Comparison of ENCODE assay signal across 8 cellular contexts in genomic region chr5:154190652-154191304, GRCh38. TPM values are rescaled to one million over a fixed set of nuclear protein-coding genes. Genes with fewer than 3 reads are reported as not detected.
DNase-seq lines count a peak whose midpoint lies in the region; FAIRE-seq and TF ChIP-seq lines count a peak whose summit lies in the region.

GALNT10 (plus strand) TSS chr5:154190733; CDS start chr5:154190867, 134 bp downstream.

- H3K27me3 ChIP-seq in HAP-1 (ENCODE audit: low read depth): no peaks in the 10 kb centered on the region
- H3K27me3 ChIP-seq in H1 (replicated peaks in 1 of 4; ENCODE audit: control insufficient read depth in 3 of 4, extremely low read depth in 1 of 4, insufficient read depth in 3 of 4, low read length in 3 of 4): peaks cover 12 to 50% (median 39%) of the 10 kb centered on the region in 4 experiments

- H2BK12ac ChIP-seq in H1 (ENCODE audit: low read depth, low read length): no peak within 1 kb of the TSS

- TF ChIP-seq CTCF in 22Rv1 (IDR thresholded peaks at IDR 0.05): no peak
- TF ChIP-seq CTCF in LNCaP clone FGC (IDR thresholded peaks at IDR 0.05; ENCODE audit: control insufficient read depth, extremely low read depth, insufficient read depth): peak; percentile 34
- no peak for TF ChIP-seq CTCF in WI38 (IDR thresholded peaks at IDR 0.05; ENCODE audit: low read depth, low read length)
- no peak for TF ChIP-seq CTCF in H1 (IDR thresholded peaks at IDR 0.05; ENCODE audit: control extremely low read depth in 1 of 3, insufficient read depth in 1 of 3, low read depth in 1 of 3, low read length in 3 of 3)

- FAIRE-seq in H1 (lab: Jason Lieb, UNC): no peak

- 20% methylated on average over 11 of the region's 72 CpGs; no CpG with 5 or more reads in 1 of the 2 experiments for WGBS in H1 (ENCODE audit: extremely low coverage in 1 of 2, insufficient coverage in 1 of 2, insufficient read length in 1 of 2, insufficient replicate concordance in 2 of 2, low coverage in 1 of 2, low lambda C conversion rate in 2 of 2, missing lambda C conversion rate in 1 of 2), 2 experiments

- in situ Hi-C loops in HAP-1 (cut with MboI; ENCODE audit: low sequenced_read_pairs): no loop called here

- peaks cover 4% of the 10 kb centered on the region in 2 experiments for H4K20me1 ChIP-seq in H1 (replicated peaks in 1 of 2; ENCODE audit: control insufficient read depth in 1 of 2, insufficient read depth in 2 of 2, low read length in 2 of 2)

- no peak within 1 kb of the TSS for H2BK5ac ChIP-seq in H1 (ENCODE audit: low read depth, low read length)

- H3K9ac ChIP-seq in H1 (replicated peaks in 1 of 4; ENCODE audit: extremely low read depth in 1 of 4, low read depth in 3 of 4, low read length in 3 of 4): peak within 1 kb of the TSS; percentile 30 to 81 (median 52); a peak in 6 of 7 replicates

- TF ChIP-seq EP300 in H1 (IDR thresholded peaks at IDR 0.05; ENCODE audit: borderline replicate concordance in 1 of 2, low read depth in 2 of 2, low read length in 2 of 2): no peak

- no peaks in the 10 kb centered on the region for H3K79me1 ChIP-seq in H1 (ENCODE audit: low read depth, low read length)

- H3K23ac ChIP-seq in H1 (ENCODE audit: insufficient read length): no peak within 1 kb of the TSS

- no peak within 1 kb of the TSS for H4K91ac ChIP-seq in H1 (replicated peaks; ENCODE audit: insufficient read length, low read length)

- H3K27ac ChIP-seq in 22Rv1 (peak within 1 kb of the TSS; percentile 72), H1 (ENCODE audit: low read depth, low read length) (peak within 1 kb of the TSS; percentile 71; the same call in 1 of the 2 replicates)

- TF ChIP-seq POLR2A in H1 (IDR thresholded peaks at IDR 0.05; ENCODE audit: control extremely low read depth in 1 of 2, low read depth in 2 of 2, low read length in 2 of 2): 0 out of 3 replicates have a peak, but pooled peaks of 1 of the 2 experiments have one; percentile 36

- no peak within 1 kb of the TSS; the same call in 1 of the 2 replicates for H3K18ac ChIP-seq in H1 (ENCODE audit: extremely low read depth, low read length)

- peak within 1 kb of the TSS; percentile 29; the same call in 1 of the 2 replicates for H2AFZ ChIP-seq in H1 (ENCODE audit: low read length)

- H3K4me2 ChIP-seq in H1 (ENCODE audit: insufficient read depth in 1 of 2, low read depth in 2 of 2, low read length in 2 of 2): peak within 1 kb of the TSS; percentile 94 to 96

- peaks cover 0 to 2% of the 10 kb centered on the region in 2 experiments; a peak in 1 of 4 replicates for H3K79me2 ChIP-seq in H1 (ENCODE audit: control insufficient read depth in 1 of 2, insufficient read depth in 2 of 2, low read length in 2 of 2)

- H3K9me3 ChIP-seq in HAP-1 (no peaks in the 10 kb centered on the region), H1 (ENCODE audit: insufficient read depth in 2 of 2, low read depth in 1 of 2, low read length in 1 of 2) (no peaks in the 10 kb centered on the region)

- H3K4ac ChIP-seq in H1 (replicated peaks; ENCODE audit: insufficient read length, low read depth, low read length): no peak within 1 kb of the TSS

- H2BK120ac ChIP-seq in H1 (replicated peaks; ENCODE audit: low read depth, low read length): peak within 1 kb of the TSS; percentile 3

- H4K8ac ChIP-seq in H1 (ENCODE audit: extremely low read depth, insufficient read depth, low read length): peak within 1 kb of the TSS; percentile 76; the same call in 1 of the 2 replicates

- no peak within 1 kb of the TSS for H4K5ac ChIP-seq in H1 (ENCODE audit: insufficient read length, low read depth, low read length)

- H2BK20ac ChIP-seq in H1 (ENCODE audit: low read length): no peak within 1 kb of the TSS

- H2AK5ac ChIP-seq in H1 (ENCODE audit: low read depth, low read length): no peak within 1 kb of the TSS

- CTCF ChIA-PET in H1 (lab: Charles Lee; ENCODE audit: partially characterized antibody): interaction anchor here (0.6 to 6.7 kb wide), 14 partner anchors 11 to 555 kb away, joined by 3 to 48 read pairs (median 6); no protein-coding TSS in a partner anchor

- H3K36me3 ChIP-seq in HAP-1 (replicated peaks) (no peaks in the 10 kb centered on the region), H1 (ENCODE audit: control insufficient read depth in 2 of 4, insufficient read depth in 4 of 4, low read length in 3 of 4) (no peaks in the 10 kb centered on the region)

- peaks cover 5% of the 10 kb centered on the region; the same call in 1 of the 2 replicates for H3K4me1 ChIP-seq in HAP-1
- H3K4me1 ChIP-seq in H1 (replicated peaks in 1 of 4; ENCODE audit: control insufficient read depth in 3 of 4, insufficient read depth in 4 of 4, low read length in 3 of 4): peaks cover 6 to 20% (median 12%) of the 10 kb centered on the region in 4 experiments; a peak in 5 of 7 replicates

- H3K14ac ChIP-seq in H1 (ENCODE audit: insufficient read length): no peak within 1 kb of the TSS

- H3K56ac ChIP-seq in H1 (replicated peaks; ENCODE audit: insufficient read length, low read depth, low read length): no peak within 1 kb of the TSS

- no peak within 1 kb of the TSS for H2BK15ac ChIP-seq in H1 (ENCODE audit: low read length)

- POLR2A ChIA-PET in H1 (lab: Charles Lee; ENCODE audit: partially characterized antibody): interaction anchor here (0.5 to 1.1 kb wide), 3 partner anchors 13 to 492 kb away, joined by 3 read pairs; no protein-coding TSS in a partner anchor

- DNase-seq in GM03348 (ENCODE audit: low spot score): peak; percentile 94
- DNase-seq in HAP-1 (ENCODE audit: low spot score in 2 of 2): peak; percentile 50 to 74
- DNase-seq in LNCaP clone FGC (ENCODE audit: low read depth): no peak
- DNase-seq in H1 (ENCODE audit: low read depth in 1 of 2, low spot score in 2 of 2): no peak
- DNase-seq in lung microvascular endothelial cell (ENCODE audit: low read depth in 2 of 2): peak; percentile 80 to 83
- peak; percentile 29 to 33 for DNase-seq in stimulated activated CD8-positive, alpha-beta memory T cell treated with anti-CD3 and anti-CD28 coated beads, Interleukin-7, amount 100 ng/mL, for 48 hours (ENCODE audit: extremely low read depth in 1 of 2, low read depth in 1 of 2)

- no peak for TF ChIP-seq RAD21 in H1 (IDR thresholded peaks at IDR 0.05 in 1 of 2, conservative IDR thresholded peaks at IDR 0.05 in 1 of 2; ENCODE audit: low read depth in 2 of 2, low read length in 2 of 2)

- H3K4me3 ChIP-seq in HAP-1 (peak within 1 kb of the TSS; percentile 79), LNCaP clone FGC (ENCODE audit: low read depth, low read length) (peak within 1 kb of the TSS; percentile 76), WI38 (ENCODE audit: low read depth, low read length) (peak within 1 kb of the TSS; percentile 93), H1 (ENCODE audit: extremely low read depth in 1 of 4, insufficient read depth in 2 of 4, low read depth in 3 of 4, low read length in 4 of 4) (peak within 1 kb of the TSS; percentile 58 to 77 (median 60))

- H3K23me2 ChIP-seq in H1 (ENCODE audit: low read depth, low read length): peaks cover 18% of the 10 kb centered on the region; the same call in 1 of the 2 replicates

TF ChIP-seq in H1, 55 proteins besides CTCF, POLR2A, EP300 and RAD21 (continues in another document):
- TF ChIP-seq TAF1 (IDR thresholded peaks at IDR 0.05; ENCODE audit: low read depth, low read length): peak; percentile 90
- no peak for TF ChIP-seq SRF (IDR thresholded peaks at IDR 0.05; ENCODE audit: low read depth, low read length)
- no peak for TF ChIP-seq CBX5 (IDR thresholded peaks at IDR 0.05; ENCODE audit: low read depth, low read length)
- TF ChIP-seq CHD2 (IDR thresholded peaks at IDR 0.05; ENCODE audit: low read length): no peak
- TF ChIP-seq CEBPB (IDR thresholded peaks at IDR 0.05; ENCODE audit: low read depth, low read length): no peak
- peak; percentile 98 for TF ChIP-seq KDM1A (IDR thresholded peaks at IDR 0.05; ENCODE audit: borderline replicate concordance, low read length)
- peak; percentile 13; the same call in 1 of the 2 replicates for TF ChIP-seq PHF8 (conservative IDR thresholded peaks at IDR 0.05; ENCODE audit: low read depth, low read length)
- no peak for TF ChIP-seq KDM5A (IDR thresholded peaks at IDR 0.05; ENCODE audit: low read length)
- TF ChIP-seq ASH2L (IDR thresholded peaks at IDR 0.05; ENCODE audit: low read length): no peak
- TF ChIP-seq SIX5 (IDR thresholded peaks at IDR 0.05; ENCODE audit: low read depth, low read length): no peak
- peak in 1 of 2 experiments; percentile 87; a peak in 2 of 4 replicates for TF ChIP-seq HDAC2 (IDR thresholded peaks at IDR 0.05; ENCODE audit: borderline replicate concordance in 1 of 2, low read depth in 2 of 2, low read length in 2 of 2)
- TF ChIP-seq KDM4A (IDR thresholded peaks at IDR 0.05; ENCODE audit: low read depth, low read length, severe bottlenecking): peak; percentile 63
- no peak for TF ChIP-seq RBBP5 (IDR thresholded peaks at IDR 0.05; ENCODE audit: borderline replicate concordance, low read depth, low read length)
- TF ChIP-seq RNF2 (IDR thresholded peaks at IDR 0.05; ENCODE audit: borderline replicate concordance, low read depth, low read length, missing control alignments, poor library complexity, severe bottlenecking): no peak
- no peak for TF ChIP-seq SAP30 (IDR thresholded peaks at IDR 0.05; ENCODE audit: insufficient read depth, insufficient replicate concordance, low read length)
- TF ChIP-seq ZNF274 (IDR thresholded peaks at IDR 0.05; ENCODE audit: borderline replicate concordance, extremely low read depth, low read length): no peak
- no peak for TF ChIP-seq CTBP2 (IDR thresholded peaks at IDR 0.05; ENCODE audit: borderline replicate concordance, insufficient read depth, insufficient read length, low read length)
- no peak for TF ChIP-seq SP2 (IDR thresholded peaks at IDR 0.05; ENCODE audit: low read length)
- TF ChIP-seq CREB1 (IDR thresholded peaks at IDR 0.05): no peak
- TF ChIP-seq MAFK (IDR thresholded peaks at IDR 0.05; ENCODE audit: low read depth, low read length): no peak
- TF ChIP-seq BACH1 (IDR thresholded peaks at IDR 0.05; ENCODE audit: low read length): no peak
- no peak for TF ChIP-seq JUN (IDR thresholded peaks at IDR 0.05; ENCODE audit: low read depth, low read length)
- no peak for TF ChIP-seq POU5F1 (IDR thresholded peaks at IDR 0.05; ENCODE audit: low read depth, low read length)
- TF ChIP-seq SIRT6 (IDR thresholded peaks at IDR 0.05; ENCODE audit: low read length): no peak

RNA-seq across cellular contexts. Expression of gene GALNT10, which starts in this region (rescaled TPM):
- 15.2 and 15.5 TPM in 2 replicates for total RNA-seq in H1 (2021; fragmentation: NEBNext Ultra II Directional; extraction: Animal tissue kit (Norgen Biotek cat#: 25700))
- 4.6 and 5.1 TPM in 2 replicates for polyA plus RNA-seq in H1 (2011; rRNA removed)
- 7.7 TPM for polyA plus RNA-seq in H1 (2011; cell fraction: cytosol; rRNA removed)
- polyA plus RNA-seq in H1 (2011; cell fraction: nucleus; rRNA removed): 15.9 TPM
- polyA plus RNA-seq in H1 (2012, experiment 1 of 2): 7.3 to 11.0 TPM (median 8.5 TPM) in 4 replicates
- 5.7 TPM for polyA plus RNA-seq in H1 (2012, experiment 2 of 2)
- polyA plus RNA-seq in H1 (2013, experiment 1 of 2): 16.8 TPM
- 21.6 TPM for polyA plus RNA-seq in H1 (2013, experiment 2 of 2)
- polyA minus RNA-seq in H1 (2011; rRNA and poly(A)+ RNA removed): 21.7 and 44.6 TPM in 2 replicates
- 8.4 TPM for polyA minus RNA-seq in H1 (2011; cell fraction: cytosol; rRNA and poly(A)+ RNA removed)
- polyA minus RNA-seq in H1 (2011; cell fraction: nucleus; rRNA and poly(A)+ RNA removed): 25.8 TPM
- 30.2 and 30.5 TPM in 2 replicates for total RNA-seq in lung microvascular endothelial cell

Comparison
In these comparisons a context has a peak if more than half of its experiments do, and no peak if none do; other contexts are left out.
1. DNase-seq: peak in GM03348 (single experiment), HAP-1 (2 of 2), lung microvascular endothelial cell (2 of 2) and stimulated activated CD8-positive, alpha-beta memory T cell treated with anti-CD3 and anti-CD28 coated beads, Interleukin-7, amount 100 ng/mL, for 48 hours (2 of 2); none in LNCaP clone FGC (single experiment) and H1 (0 of 2).
2. Peak in every context shown above with its lines, with median percentiles within 50 percentile points of each other: H3K4me3 ChIP-seq.